ENCODE assay signal across 14 cellular contexts in genomic region chr10:93363891-93364648, GRCh38.
A peak's percentile ranks its signal among the peaks of the same experiment; 100 is the strongest.
DNase-seq lines count a peak whose midpoint lies in the region; ATAC-seq and TF ChIP-seq lines count a peak whose summit lies in the region.
"Had no signal": no experiment of that assay in that cellular context is flagged by ENCODE, and none has a peak within 500 bp of the region (broad histone marks: within the 10 kb centered on the region; RNA-seq: fewer than 3 reads in every experiment).

No MANE protein-coding gene starts in this region.

- peak overlapping the region; percentile 24; the same call in 1 of the 2 replicates for H3K27ac Mint-ChIP-seq in HFFc6
- H3K27ac Mint-ChIP-seq: IgD-negative memory B cell had no signal

- no peak for DNase-seq in HFFc6
- peak; percentile 23 to 73 (median 34) for DNase-seq in adrenal gland
- peak; percentile 74 for DNase-seq in right atrium auricular region (ENCODE audit: low spot score)
- peak; percentile 88 for DNase-seq in posterior vena cava (ENCODE audit: low spot score)
- DNase-seq in stimulated activated CD4-positive, alpha-beta T cell treated with anti-CD3 and anti-CD28 coated beads, Interleukin-2, amount 100 ng/mL, for 24 hours, result no peak
- DNase-seq in occipital lobe (lab: John Stamatoyannopoulos, UW), result no peak
- DNase-seq: activated naive CD4-positive, alpha-beta T cell treated with anti-CD3 and anti-CD28 coated beads, Interleukin-2, amount 50 U/mL, for 16 hours; COR-L47; foreskin melanocyte; NCI-H526 had no signal

- TF ChIP-seq POLR2A in adrenal gland (IDR thresholded peaks at IDR 0.05), result no peak

- TF ChIP-seq CTCF in HFFc6 (IDR thresholded peaks at IDR 0.05), result no peak
- TF ChIP-seq CTCF in adrenal gland (IDR thresholded peaks at IDR 0.05), result no peak
- TF ChIP-seq CTCF in right atrium auricular region (IDR thresholded peaks at IDR 0.05), result no peak

- H3K27ac ChIP-seq in adrenal gland (peak overlapping the region in 1 of 5 donors; percentile 20), right atrium auricular region (no peak overlapping the region)

- no peaks in the 10 kb centered on the region for H3K9me3 Mint-ChIP-seq in HFFc6
- H3K9me3 Mint-ChIP-seq: IgD-negative memory B cell; stimulated activated effector memory CD8-positive, alpha-beta T cell treated with anti-CD3 and anti-CD28 coated beads, Interleukin-12 subunit alpha, Interleukin-12 subunit beta, amount 100 ng/mL, for 72 hours had no signal

- WGBS in adrenal gland, 4 donors, result 76 to 81% (median 77%) methylated on average over 22 of the region's 22 CpGs

- H3K36me3 ChIP-seq in adrenal gland (replicated peaks in 1 of 2) (peaks cover 0 to 18% of the 10 kb centered on the region in 2 donors), right atrium auricular region (peaks cover 21% of the 10 kb centered on the region)

- H3K9me3 ChIP-seq in adrenal gland (replicated peaks in 1 of 3) (no peaks in the 10 kb centered on the region), right atrium auricular region (no peaks in the 10 kb centered on the region)

- ATAC-seq in HG02763 (IDR thresholded peaks at IDR 0.05; ENCODE audit: unreplicated experiment) (no peak), GM18511 (IDR thresholded peaks at IDR 0.05; ENCODE audit: unreplicated experiment) (no peak)
- ATAC-seq: stimulated activated effector memory CD8-positive, alpha-beta T cell treated with anti-CD3 and anti-CD28 coated beads, Interleukin-12 subunit alpha, Interleukin-12 subunit beta, amount 100 ng/mL, for 72 hours had no signal

- H3K4me3 Mint-ChIP-seq in HFFc6, result no peak overlapping the region
- H3K4me3 Mint-ChIP-seq: IgD-negative memory B cell; stimulated activated effector memory CD8-positive, alpha-beta T cell treated with anti-CD3 and anti-CD28 coated beads, Interleukin-12 subunit alpha, Interleukin-12 subunit beta, amount 100 ng/mL, for 72 hours had no signal

- H3K36me3 Mint-ChIP-seq in HFFc6 (ENCODE audit: low read depth), result peaks cover 68% of the 10 kb centered on the region
- H3K36me3 Mint-ChIP-seq: IgD-negative memory B cell; stimulated activated effector memory CD8-positive, alpha-beta T cell treated with anti-CD3 and anti-CD28 coated beads, Interleukin-12 subunit alpha, Interleukin-12 subunit beta, amount 100 ng/mL, for 72 hours had no signal

- H3K4me1 Mint-ChIP-seq in HFFc6 (ENCODE audit: low read depth), result peaks cover 12% of the 10 kb centered on the region; the same call in 1 of the 2 replicates
- H3K4me1 Mint-ChIP-seq: IgD-negative memory B cell had no signal

- H3K27me3 ChIP-seq in adrenal gland, result no peaks in the 10 kb centered on the region
- no peaks in the 10 kb centered on the region for H3K27me3 ChIP-seq in right atrium auricular region

- H3K4me1 ChIP-seq in adrenal gland (replicated peaks in 1 of 2) (no peaks in the 10 kb centered on the region), right atrium auricular region (no peaks in the 10 kb centered on the region)

- H3K4me3 ChIP-seq in adrenal gland, result no peak overlapping the region
- no peak overlapping the region for H3K4me3 ChIP-seq in right atrium auricular region

- peaks cover 5% of the 10 kb centered on the region; the same call in 1 of the 2 replicates for H3K27me3 Mint-ChIP-seq in HFFc6 (ENCODE audit: insufficient read depth)

- intact Hi-C loops in adrenal gland (cut with DNase I) (no loop called here), posterior vena cava (cut with DNase I) (loop anchor here in 1 of 2 donors (5.0 kb wide), 1 partner anchor 162 kb away; no protein-coding TSS in a partner anchor)

Comparison
In these comparisons a context has a peak if more than half of its experiments do, and no peak if none do; other contexts are left out.
1. DNase-seq: peak in adrenal gland (7 of 7), right atrium auricular region (single experiment) and posterior vena cava (single experiment); none in HFFc6 (single experiment), stimulated activated CD4-positive, alpha-beta T cell treated with anti-CD3 and anti-CD28 coated beads, Interleukin-2, amount 100 ng/mL, for 24 hours (0 of 2) and occipital lobe (single experiment).